ENCODE assay signal across 8 cellular contexts in genomic region chr15:92906563-92907081, GRCh38. TPM values are rescaled to one million over a fixed set of nuclear protein-coding genes. Genes with fewer than 3 reads are reported as not detected.
DNase-seq lines count a peak whose midpoint lies in the region; ATAC-seq and TF ChIP-seq lines count a peak whose summit lies in the region.

No MANE protein-coding gene starts in this region.

- peaks cover 84% of the 10 kb centered on the region for H3K79me2 ChIP-seq in Karpas-422 (ENCODE audit: low read length)

- CTCF ChIA-PET in CD8-positive, alpha-beta T cell (lab: Charles Lee): interaction anchor here (1.8 to 5.8 kb wide), 4 partner anchors 10 to 109 kb away, joined by 6 to 46 read pairs (median 20); no protein-coding TSS in a partner anchor

- ATAC-seq in CD8-positive, alpha-beta T cell: peak; percentile 37
- ATAC-seq in GM21360 (IDR thresholded peaks at IDR 0.05; ENCODE audit: unreplicated experiment) (peak; percentile 28), left lung (peak; percentile 30)

- H3K4me2 ChIP-seq in Karpas-422 (ENCODE audit: low read depth, low read length, poor library complexity, severe bottlenecking): peak overlapping the region; percentile 83

- H3K36me3 ChIP-seq in CD8-positive, alpha-beta T cell (ENCODE audit: insufficient read depth, low read length): no peaks in the 10 kb centered on the region
- peaks cover 3% of the 10 kb centered on the region; the same call in 1 of the 2 replicates for H3K36me3 ChIP-seq in Karpas-422 (ENCODE audit: insufficient read depth, low read length)
- no peaks in the 10 kb centered on the region for H3K36me3 ChIP-seq in left lung
- H3K36me3 ChIP-seq in thyroid gland: no peaks in the 10 kb centered on the region

- TF ChIP-seq CTCF in CD8-positive, alpha-beta T cell (IDR thresholded peaks at IDR 0.05): no peak
- TF ChIP-seq CTCF in left lung (IDR thresholded peaks at IDR 0.05): no peak
- no peak for TF ChIP-seq CTCF in thyroid gland (IDR thresholded peaks at IDR 0.05)

- peaks cover 75% of the 10 kb centered on the region for H3K4me1 ChIP-seq in CD8-positive, alpha-beta T cell (ENCODE audit: insufficient read depth, low read length)
- peaks cover 61% of the 10 kb centered on the region for H3K4me1 ChIP-seq in Karpas-422 (ENCODE audit: low read length)
- H3K4me1 ChIP-seq in left lung: peaks cover 49 to 81% of the 10 kb centered on the region in 2 donors
- H3K4me1 ChIP-seq in thyroid gland: peaks cover 66 to 68% of the 10 kb centered on the region in 2 donors

- H3K9me3 Mint-ChIP-seq in CD8-positive, alpha-beta T cell: no peaks in the 10 kb centered on the region
- no peaks in the 10 kb centered on the region for H3K9me3 Mint-ChIP-seq in activated naive CD8-positive, alpha-beta T cell treated with anti-CD3 and anti-CD28 coated beads for 36 hours

- H2AFZ ChIP-seq in Karpas-422 (ENCODE audit: low read length): no peak overlapping the region

- peaks cover 61% of the 10 kb centered on the region for H3K36me3 Mint-ChIP-seq in CD8-positive, alpha-beta T cell
- peaks cover 62% of the 10 kb centered on the region for H3K36me3 Mint-ChIP-seq in activated naive CD8-positive, alpha-beta T cell treated with anti-CD3 and anti-CD28 coated beads for 36 hours

- peak in 4 of 7 experiments; percentile 32 to 68 (median 52) for DNase-seq in CD8-positive, alpha-beta T cell
- no peak for DNase-seq in Karpas-422
- DNase-seq in activated naive CD8-positive, alpha-beta T cell treated with anti-CD3 and anti-CD28 coated beads for 36 hours: peak; percentile 48
- DNase-seq in left lung: no peak
- DNase-seq in thyroid gland: peak; percentile 51 to 54
- no peak for DNase-seq in dedifferentiated amniotic fluid mesenchymal stem cell (ENCODE audit: extremely low spot score)
- DNase-seq in COLO668 (lab: John Stamatoyannopoulos, UW; ENCODE audit: unreplicated experiment): no peak

- no peaks in the 10 kb centered on the region for H3K9me2 ChIP-seq in Karpas-422 (replicated peaks; ENCODE audit: insufficient read depth, low read length)

- H3K27me3 Mint-ChIP-seq in CD8-positive, alpha-beta T cell (ENCODE audit: low read depth): no peaks in the 10 kb centered on the region
- H3K27me3 Mint-ChIP-seq in activated naive CD8-positive, alpha-beta T cell treated with anti-CD3 and anti-CD28 coated beads for 36 hours: peaks cover 3% of the 10 kb centered on the region

- H3K4me3 Mint-ChIP-seq in CD8-positive, alpha-beta T cell: peak overlapping the region; percentile 94
- H3K4me3 Mint-ChIP-seq in activated naive CD8-positive, alpha-beta T cell treated with anti-CD3 and anti-CD28 coated beads for 36 hours: peak overlapping the region; percentile 96

- no peaks in the 10 kb centered on the region for H3K27me3 ChIP-seq in CD8-positive, alpha-beta T cell (ENCODE audit: insufficient read depth, low read length)
- no peaks in the 10 kb centered on the region for H3K27me3 ChIP-seq in Karpas-422 (ENCODE audit: low read length)
- no peaks in the 10 kb centered on the region for H3K27me3 ChIP-seq in left lung
- no peaks in the 10 kb centered on the region for H3K27me3 ChIP-seq in thyroid gland

- H4K20me1 ChIP-seq in Karpas-422 (ENCODE audit: insufficient read depth, low read depth, low read length): peaks cover 7% of the 10 kb centered on the region; the same call in 1 of the 2 replicates

- H3K9ac ChIP-seq in Karpas-422 (ENCODE audit: low read length): no peak overlapping the region

- peak overlapping the region; percentile 99 for H3K27ac Mint-ChIP-seq in CD8-positive, alpha-beta T cell
- peak overlapping the region; percentile 100 for H3K27ac Mint-ChIP-seq in activated naive CD8-positive, alpha-beta T cell treated with anti-CD3 and anti-CD28 coated beads for 36 hours

- H3K4me1 Mint-ChIP-seq in CD8-positive, alpha-beta T cell (ENCODE audit: low read depth): peaks cover 73% of the 10 kb centered on the region
- peaks cover 75% of the 10 kb centered on the region for H3K4me1 Mint-ChIP-seq in activated naive CD8-positive, alpha-beta T cell treated with anti-CD3 and anti-CD28 coated beads for 36 hours

- intact Hi-C loops in CD8-positive, alpha-beta T cell (cut with DNase I, micrococcal nuclease): loop anchor here in 1 of 2 experiments (1.0 kb wide), 1 partner anchor 8 kb away; no protein-coding TSS in a partner anchor
- intact Hi-C loops in left lung (cut with DNase I): loop anchor here in 1 of 2 donors (5.0 kb wide), 1 partner anchor 99 kb away; no protein-coding TSS in a partner anchor
- intact Hi-C loops in thyroid gland (cut with DNase I): no loop called here

- POLR2A ChIA-PET in CD8-positive, alpha-beta T cell (lab: Charles Lee): interaction anchor here (0.8 to 10.1 kb wide), 8 partner anchors 8 to 110 kb away, joined by 3 to 251 read pairs (median 6); no protein-coding TSS in a partner anchor

- 18 to 24% methylated on average over 1 of the region's 1 CpG for WGBS in thyroid gland, 2 donors

- peak in 1 of 2 donors; percentile 44 for TF ChIP-seq POLR2A in thyroid gland (IDR thresholded peaks at IDR 0.05)

- H3K4me3 ChIP-seq in CD8-positive, alpha-beta T cell (ENCODE audit: low read depth, low read length): peak overlapping the region; percentile 64
- H3K4me3 ChIP-seq in Karpas-422 (ENCODE audit: low read length) (no peak overlapping the region), left lung (peak overlapping the region in 1 of 2 donors; percentile 62), thyroid gland (replicated peaks in 1 of 3) (no peak overlapping the region)

- H3K27ac ChIP-seq in CD8-positive, alpha-beta T cell (ENCODE audit: low read depth, low read length): peak overlapping the region; percentile 99
- peak overlapping the region; percentile 83 for H3K27ac ChIP-seq in Karpas-422 (ENCODE audit: low read length)
- peak overlapping the region; percentile 98 to 99 for H3K27ac ChIP-seq in left lung
- H3K27ac ChIP-seq in thyroid gland: peak overlapping the region; percentile 93 to 100 (median 98)

- H3K9me3 ChIP-seq in CD8-positive, alpha-beta T cell (ENCODE audit: low read length): no peaks in the 10 kb centered on the region
- H3K9me3 ChIP-seq in Karpas-422 (ENCODE audit: low read length): no peaks in the 10 kb centered on the region
- H3K9me3 ChIP-seq in left lung: no peaks in the 10 kb centered on the region
- H3K9me3 ChIP-seq in thyroid gland: no peaks in the 10 kb centered on the region

RNA-seq across cellular contexts. Expression of gene CHD2, which starts 6.5 kb away (rescaled TPM):
- total RNA-seq in CD8-positive, alpha-beta T cell: 100 to 1,000 TPM; 615 to 669 TPM
- total RNA-seq in Karpas-422 (2014; rRNA removed; shearing (Covaris generic); ENCODE audit: low replicate concordance): 22.1 and 37.3 TPM in 2 replicates
- total RNA-seq in activated naive CD8-positive, alpha-beta T cell treated with anti-CD3 and anti-CD28 coated beads for 36 hours: 10 to 100 TPM; 92.8 to 95.7 TPM
- total RNA-seq in left lung (100 to 1,000 TPM; 128 to 135 TPM), thyroid gland (100 to 1,000 TPM; 149 to 299 (median 213) TPM)

Comparison
In these comparisons a context has a peak if more than half of its experiments do, and no peak if none do; other contexts are left out.
1. DNase-seq: peak in CD8-positive, alpha-beta T cell (4 of 7), activated naive CD8-positive, alpha-beta T cell treated with anti-CD3 and anti-CD28 coated beads for 36 hours (single experiment) and thyroid gland (2 of 2); none in Karpas-422 (single experiment), left lung (0 of 2), dedifferentiated amniotic fluid mesenchymal stem cell (single experiment) and COLO668 (single experiment).
2. Peak in every context shown above with its lines, with median percentiles within 50 percentile points of each other: ATAC-seq and H3K27ac ChIP-seq.